ENCODE assay signal across 8 cellular contexts in the genomic region with DNA sequence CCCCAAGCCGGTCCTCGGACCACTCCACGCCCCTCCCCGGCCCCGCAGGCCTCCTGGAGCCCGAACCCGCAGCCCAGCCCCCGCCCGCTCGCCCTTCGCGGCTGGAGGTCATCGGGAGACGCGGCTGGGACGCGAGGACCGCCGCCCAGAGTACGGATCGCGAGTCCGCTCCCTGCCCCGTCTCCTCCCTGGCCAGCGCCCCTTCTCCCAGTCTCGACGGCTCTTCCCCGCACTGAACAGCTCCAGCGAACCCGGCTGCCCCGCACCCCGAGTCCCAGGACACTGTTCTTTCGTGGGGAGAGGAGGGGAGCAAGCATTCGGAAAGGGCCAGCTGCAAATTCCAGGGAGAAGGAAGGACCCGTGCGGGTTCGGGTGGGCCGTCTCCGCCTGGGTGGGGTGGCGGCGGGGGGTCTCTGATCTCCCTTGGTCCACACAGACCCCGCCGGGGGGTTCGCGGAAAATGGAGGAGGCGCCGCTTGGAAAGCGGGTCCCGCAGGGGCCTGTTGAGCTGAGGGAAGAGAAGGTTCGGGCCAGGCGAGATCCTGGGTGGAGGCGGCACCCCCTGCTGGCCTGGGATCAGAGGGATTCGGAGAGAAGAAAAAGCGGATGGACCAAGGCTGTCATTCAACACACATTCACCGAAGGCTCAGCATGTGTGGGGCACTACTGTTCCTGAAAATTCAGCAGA. TPM values are rescaled to one million over a fixed set of nuclear protein-coding genes. Genes with fewer than 3 reads are reported as not detected.
A peak's percentile ranks its signal among the peaks of the same experiment; 100 is the strongest.
DNase-seq lines count a peak whose midpoint lies in the region; ATAC-seq and TF ChIP-seq lines count a peak whose summit lies in the region.

No MANE protein-coding gene starts in this region.

- TF ChIP-seq CTCF in activated CD8-positive, alpha-beta T cell treated with anti-CD3 and anti-CD28 coated beads for 36 hours (IDR thresholded peaks at IDR 0.05), result peak; percentile 36

- no peak for ATAC-seq in activated CD8-positive, alpha-beta T cell treated with anti-CD3 and anti-CD28 coated beads for 36 hours
- ATAC-seq in natural killer cell treated with Interleukin-12 subunit alpha and Interleukin-12 subunit beta and Interleukin-15 and Interleukin-18, amount 100 ng/mL, for 72 hours, result no peak
- no peak for ATAC-seq in GM21381 (IDR thresholded peaks at IDR 0.05; ENCODE audit: unreplicated experiment)

- intact Hi-C loops in activated CD8-positive, alpha-beta T cell treated with anti-CD3 and anti-CD28 coated beads for 36 hours (cut with micrococcal nuclease), result loop anchor here (5.0 kb wide), 1 partner anchor 118 kb away; no protein-coding TSS in a partner anchor

- POLR2A ChIA-PET in activated CD8-positive, alpha-beta T cell treated with anti-CD3 and anti-CD28 coated beads for 36 hours (lab: Charles Lee), result interaction anchor here (0.9 to 1.2 kb wide), 2 partner anchors 32 to 116 kb away, joined by 3 read pairs; no protein-coding TSS in a partner anchor

- CTCF ChIA-PET in activated CD8-positive, alpha-beta T cell treated with anti-CD3 and anti-CD28 coated beads for 36 hours (lab: Charles Lee), result interaction anchor here (1.0 to 3.3 kb wide), 7 partner anchors 28 to 304 kb away, joined by 3 to 14 read pairs (median 4); a partner anchor contains a TSS

- no peak for DNase-seq in T-helper 2 cell treated with Interferon-gamma antibody and Interleukin-4, amounts not matched to agents 5 μg/mL and 100 μg/mL, for 36 hours (ENCODE audit: low spot score)
- no peak for DNase-seq in T-helper 2 cell
- peak; percentile 67 for DNase-seq in M059J (ENCODE audit: low read depth)
- DNase-seq in activated CD8-positive, alpha-beta T cell treated with anti-CD3 and anti-CD28 coated beads for 36 hours, result peak; percentile 51
- DNase-seq in fibroblast of peridontal ligament (ENCODE audit: extremely low read depth), result peak; percentile 65
- DNase-seq in natural killer cell treated with Interleukin-12 subunit alpha and Interleukin-12 subunit beta and Interleukin-15 and Interleukin-18, amount 100 ng/mL, for 72 hours (ENCODE audit: low spot score), result no peak
- DNase-seq in KG1 (lab: John Stamatoyannopoulos, UW), result no peak

- peaks cover 58% of the 10 kb centered on the region for H3K27me3 Mint-ChIP-seq in T-helper 2 cell treated with Interferon-gamma antibody and Interleukin-4, amounts not matched to agents 5 μg/mL and 100 μg/mL, for 36 hours (ENCODE audit: low read depth)
- peaks cover 27% of the 10 kb centered on the region for H3K27me3 Mint-ChIP-seq in activated CD8-positive, alpha-beta T cell treated with anti-CD3 and anti-CD28 coated beads for 36 hours
- H3K27me3 Mint-ChIP-seq in natural killer cell treated with Interleukin-12 subunit alpha and Interleukin-12 subunit beta and Interleukin-15 and Interleukin-18, amount 100 ng/mL, for 72 hours, result peaks cover 13 to 15% of the 10 kb centered on the region in 2 donors

- H3K36me3 Mint-ChIP-seq in T-helper 2 cell treated with Interferon-gamma antibody and Interleukin-4, amounts not matched to agents 5 μg/mL and 100 μg/mL, for 36 hours (ENCODE audit: low read depth), result peaks cover 4% of the 10 kb centered on the region
- H3K36me3 Mint-ChIP-seq in activated CD8-positive, alpha-beta T cell treated with anti-CD3 and anti-CD28 coated beads for 36 hours (ENCODE audit: low read depth), result no peaks in the 10 kb centered on the region
- H3K36me3 Mint-ChIP-seq in natural killer cell treated with Interleukin-12 subunit alpha and Interleukin-12 subunit beta and Interleukin-15 and Interleukin-18, amount 100 ng/mL, for 72 hours, result peaks cover 4% of the 10 kb centered on the region

- no peaks in the 10 kb centered on the region for H3K9me3 Mint-ChIP-seq in T-helper 2 cell treated with Interferon-gamma antibody and Interleukin-4, amounts not matched to agents 5 μg/mL and 100 μg/mL, for 36 hours
- H3K9me3 Mint-ChIP-seq in activated CD8-positive, alpha-beta T cell treated with anti-CD3 and anti-CD28 coated beads for 36 hours, result no peaks in the 10 kb centered on the region
- no peaks in the 10 kb centered on the region for H3K9me3 Mint-ChIP-seq in natural killer cell treated with Interleukin-12 subunit alpha and Interleukin-12 subunit beta and Interleukin-15 and Interleukin-18, amount 100 ng/mL, for 72 hours

- peaks cover 13% of the 10 kb centered on the region for H3K4me1 Mint-ChIP-seq in T-helper 2 cell treated with Interferon-gamma antibody and Interleukin-4, amounts not matched to agents 5 μg/mL and 100 μg/mL, for 36 hours (ENCODE audit: low read depth)
- H3K4me1 Mint-ChIP-seq in activated CD8-positive, alpha-beta T cell treated with anti-CD3 and anti-CD28 coated beads for 36 hours (ENCODE audit: low read depth), result peaks cover 15% of the 10 kb centered on the region
- H3K4me1 Mint-ChIP-seq in natural killer cell treated with Interleukin-12 subunit alpha and Interleukin-12 subunit beta and Interleukin-15 and Interleukin-18, amount 100 ng/mL, for 72 hours (ENCODE audit: low read depth in 2 of 2), result peaks cover 6 to 11% of the 10 kb centered on the region in 2 donors

- no peak overlapping the region for H3K27ac Mint-ChIP-seq in T-helper 2 cell treated with Interferon-gamma antibody and Interleukin-4, amounts not matched to agents 5 μg/mL and 100 μg/mL, for 36 hours
- H3K27ac Mint-ChIP-seq in activated CD8-positive, alpha-beta T cell treated with anti-CD3 and anti-CD28 coated beads for 36 hours, result no peak overlapping the region
- no peak overlapping the region for H3K27ac Mint-ChIP-seq in natural killer cell treated with Interleukin-12 subunit alpha and Interleukin-12 subunit beta and Interleukin-15 and Interleukin-18, amount 100 ng/mL, for 72 hours

- H3K4me3 Mint-ChIP-seq in T-helper 2 cell treated with Interferon-gamma antibody and Interleukin-4, amounts not matched to agents 5 μg/mL and 100 μg/mL, for 36 hours, result peak overlapping the region; percentile 73
- peak overlapping the region; percentile 60 for H3K4me3 Mint-ChIP-seq in activated CD8-positive, alpha-beta T cell treated with anti-CD3 and anti-CD28 coated beads for 36 hours
- peak overlapping the region; percentile 67 for H3K4me3 Mint-ChIP-seq in natural killer cell treated with Interleukin-12 subunit alpha and Interleukin-12 subunit beta and Interleukin-15 and Interleukin-18, amount 100 ng/mL, for 72 hours

RNA-seq across cellular contexts. Expression of a gene that starts 0.6 kb away (rescaled TPM):
- 0.12 and 0.67 TPM in 2 replicates for total RNA-seq in M059J (2014; rRNA removed; shearing (Covaris generic))
- under 1 TPM; 0.27 to 0.49 TPM for total RNA-seq in activated CD8-positive, alpha-beta T cell treated with anti-CD3 and anti-CD28 coated beads for 36 hours
- not detected for total RNA-seq in natural killer cell treated with Interleukin-12 subunit alpha and Interleukin-12 subunit beta and Interleukin-15 and Interleukin-18, amount 100 ng/mL, for 72 hours

RNA-seq across cellular contexts. Expression of a gene that starts 4.2 kb away (rescaled TPM):
- total RNA-seq in M059J (2014; rRNA removed; shearing (Covaris generic)), result 28.0 and 29.5 TPM in 2 replicates
- 10 to 100 TPM; 27.8 to 32.5 TPM for total RNA-seq in activated CD8-positive, alpha-beta T cell treated with anti-CD3 and anti-CD28 coated beads for 36 hours
- total RNA-seq in natural killer cell treated with Interleukin-12 subunit alpha and Interleukin-12 subunit beta and Interleukin-15 and Interleukin-18, amount 100 ng/mL, for 72 hours, result 10 to 100 TPM; 32.5 to 34.7 TPM

RNA-seq across cellular contexts. Expression of a gene that starts 16.1 kb away (rescaled TPM):
- total RNA-seq in M059J (2014; rRNA removed; shearing (Covaris generic)), result 18.9 and 24.0 TPM in 2 replicates
- 10 to 100 TPM; 28.0 to 28.5 TPM for total RNA-seq in activated CD8-positive, alpha-beta T cell treated with anti-CD3 and anti-CD28 coated beads for 36 hours
- 10 to 100 TPM; 35.5 to 49.8 TPM for total RNA-seq in natural killer cell treated with Interleukin-12 subunit alpha and Interleukin-12 subunit beta and Interleukin-15 and Interleukin-18, amount 100 ng/mL, for 72 hours

RNA-seq across cellular contexts. Expression of a gene that starts 29.1 kb away (rescaled TPM):
- total RNA-seq in M059J (2014; rRNA removed; shearing (Covaris generic)), result 2.2 and 3.7 TPM in 2 replicates
- total RNA-seq in activated CD8-positive, alpha-beta T cell treated with anti-CD3 and anti-CD28 coated beads for 36 hours, result 10 to 100 TPM; 35.1 TPM
- 10 to 100 TPM; 24.8 to 56.7 TPM for total RNA-seq in natural killer cell treated with Interleukin-12 subunit alpha and Interleukin-12 subunit beta and Interleukin-15 and Interleukin-18, amount 100 ng/mL, for 72 hours

Comparison
In these comparisons a context has a peak if more than half of its experiments do, and no peak if none do; other contexts are left out.
1. DNase-seq: peak in M059J (single experiment), activated CD8-positive, alpha-beta T cell treated with anti-CD3 and anti-CD28 coated beads for 36 hours (single experiment) and fibroblast of peridontal ligament (single experiment); none in T-helper 2 cell treated with Interferon-gamma antibody and Interleukin-4, amounts not matched to agents 5 μg/mL and 100 μg/mL, for 36 hours (single experiment), T-helper 2 cell (0 of 5), natural killer cell treated with Interleukin-12 subunit alpha and Interleukin-12 subunit beta and Interleukin-15 and Interleukin-18, amount 100 ng/mL, for 72 hours (single experiment) and KG1 (single experiment).
2. Peak in every context shown above with its lines, with median percentiles within 50 percentile points of each other: H3K4me3 Mint-ChIP-seq.